ENCODE assay signal across 8 cellular contexts in genomic region chr11:68328374-68329091, GRCh38. TPM values are rescaled to one million over a fixed set of nuclear protein-coding genes. Genes with fewer than 3 reads are reported as not detected.
DNase-seq lines count a peak whose midpoint lies in the region; ATAC-seq and TF ChIP-seq lines count a peak whose summit lies in the region.

No MANE protein-coding gene starts in this region.

- no peaks in the 10 kb centered on the region for H3K9me2 ChIP-seq in GM23338 (ENCODE audit: insufficient read depth)

- H3K4me1 ChIP-seq in GM23338 (ENCODE audit: insufficient read depth) = peaks cover 50% of the 10 kb centered on the region
- peaks cover 35% of the 10 kb centered on the region for H3K4me1 ChIP-seq in SJCRH30
- peaks cover 0 to 100% (median 69%) of the 10 kb centered on the region in 3 donors for H3K4me1 ChIP-seq in gastroesophageal sphincter

- no peak for TF ChIP-seq CTCF in GM23338 (conservative IDR thresholded peaks at IDR 0.05; ENCODE audit: low read depth in 2 of 2)
- no peak for TF ChIP-seq CTCF in gastroesophageal sphincter (IDR thresholded peaks at IDR 0.05)
- no peak for TF ChIP-seq CTCF in progenitor cell of endocrine pancreas (IDR thresholded peaks at IDR 0.05; ENCODE audit: unreplicated experiment)

- WGBS in gastroesophageal sphincter (ENCODE audit: low coverage in 1 of 2), 2 donors = 10 to 28% methylated on average over 2 to 10 of the region's 25 CpGs

- H3K4me3 Mint-ChIP-seq in GM23338 (peak overlapping the region; percentile 47), progenitor cell of endocrine pancreas (ENCODE audit: low read depth) (no peak overlapping the region)

- H3K4me1 Mint-ChIP-seq in GM23338 (peaks cover 72% of the 10 kb centered on the region), progenitor cell of endocrine pancreas (ENCODE audit: low read depth) (peaks cover 55% of the 10 kb centered on the region)

- no peak overlapping the region for H2AFZ ChIP-seq in GM23338

- H3K79me2 ChIP-seq in GM23338 (replicated peaks; ENCODE audit: insufficient read depth) = peaks cover 76% of the 10 kb centered on the region

- peak overlapping the region; percentile 36 for H3K4me2 ChIP-seq in GM23338

- H4K20me1 ChIP-seq in GM23338 (replicated peaks; ENCODE audit: insufficient read depth) = peaks cover 3% of the 10 kb centered on the region; the same call in 1 of the 2 replicates

- H3K9me3 Mint-ChIP-seq in GM23338 (no peaks in the 10 kb centered on the region), progenitor cell of endocrine pancreas (ENCODE audit: low read depth) (no peaks in the 10 kb centered on the region)

- H3K27ac ChIP-seq in GM23338 (ENCODE audit: low read depth) (peak overlapping the region; percentile 90; the same call in 1 of the 2 replicates), SJCRH30 (peak overlapping the region; percentile 67), gastroesophageal sphincter (peak overlapping the region in 3 of 4 donors; percentile 54 to 76 (median 59))

- no peaks in the 10 kb centered on the region for H3K27me3 ChIP-seq in GM23338 (ENCODE audit: insufficient read depth)
- no peaks in the 10 kb centered on the region for H3K27me3 ChIP-seq in SJCRH30
- H3K27me3 ChIP-seq in gastroesophageal sphincter = no peaks in the 10 kb centered on the region

- H3K27me3 Mint-ChIP-seq in GM23338 (ENCODE audit: insufficient read depth, low read depth, poor library complexity) (peaks cover 11% of the 10 kb centered on the region), progenitor cell of endocrine pancreas (no peaks in the 10 kb centered on the region)

- H3F3A ChIP-seq in GM23338 (replicated peaks; ENCODE audit: low read depth) = no peaks in the 10 kb centered on the region

- H3K9me3 ChIP-seq in SJCRH30 (replicated peaks) (no peaks in the 10 kb centered on the region), gastroesophageal sphincter (no peaks in the 10 kb centered on the region)

- no peak for TF ChIP-seq POLR2A in gastroesophageal sphincter (IDR thresholded peaks at IDR 0.05)

- H3K27ac Mint-ChIP-seq in GM23338 = peak overlapping the region; percentile 89
- H3K27ac Mint-ChIP-seq in progenitor cell of endocrine pancreas = peak overlapping the region; percentile 93

- peak; percentile 75 for DNase-seq in GM23338 (ENCODE audit: low spot score)
- peak; percentile 85 to 87 for DNase-seq in SJCRH30
- peak; percentile 32 for DNase-seq in progenitor cell of endocrine pancreas (ENCODE audit: low spot score, unreplicated experiment)
- DNase-seq in NCI-H1417 treated with DMSO at 0.1 percent for 48 hours (lab: John Stamatoyannopoulos, UW) = no peak
- no peak for DNase-seq in amniotic stem cell (lab: John Stamatoyannopoulos, UW)

- H3K36me3 Mint-ChIP-seq in GM23338 (ENCODE audit: low read depth) (peaks cover 4% of the 10 kb centered on the region; the same call in 1 of the 3 replicates), progenitor cell of endocrine pancreas (ENCODE audit: insufficient read depth) (peaks cover 1% of the 10 kb centered on the region)

- H3K36me3 ChIP-seq in GM23338 (ENCODE audit: insufficient read depth) (no peaks in the 10 kb centered on the region), SJCRH30 (peaks cover 2% of the 10 kb centered on the region; the same call in 1 of the 2 replicates), gastroesophageal sphincter (no peaks in the 10 kb centered on the region)

- peak overlapping the region; percentile 22; the same call in 1 of the 2 replicates for H3K4me3 ChIP-seq in GM23338
- no peak overlapping the region for H3K4me3 ChIP-seq in SJCRH30
- no peak overlapping the region for H3K4me3 ChIP-seq in gastroesophageal sphincter

- no peak for TF ChIP-seq EP300 in gastroesophageal sphincter (IDR thresholded peaks at IDR 0.05)

- ATAC-seq in GM23338 = peak; percentile 60
- no peak for ATAC-seq in gastroesophageal sphincter
- no peak for ATAC-seq in GM21717 (IDR thresholded peaks at IDR 0.05; ENCODE audit: unreplicated experiment)
- no peak for ATAC-seq in GM18867 (IDR thresholded peaks at IDR 0.05; ENCODE audit: unreplicated experiment)

TF ChIP-seq in GM23338, 12 proteins besides CTCF, POLR2A, EP300 and RAD21 (continues in another document):
- TF ChIP-seq ZNF462 (CRISPR knock-in tag; IDR thresholded peaks at IDR 0.05) (no peak), EZH2 (IDR thresholded peaks at IDR 0.05; ENCODE audit: low read depth, unreplicated experiment) (no peak), JUNB (IDR thresholded peaks at IDR 0.05; ENCODE audit: unreplicated experiment) (no peak)
- TF ChIP-seq, protein P1, sequence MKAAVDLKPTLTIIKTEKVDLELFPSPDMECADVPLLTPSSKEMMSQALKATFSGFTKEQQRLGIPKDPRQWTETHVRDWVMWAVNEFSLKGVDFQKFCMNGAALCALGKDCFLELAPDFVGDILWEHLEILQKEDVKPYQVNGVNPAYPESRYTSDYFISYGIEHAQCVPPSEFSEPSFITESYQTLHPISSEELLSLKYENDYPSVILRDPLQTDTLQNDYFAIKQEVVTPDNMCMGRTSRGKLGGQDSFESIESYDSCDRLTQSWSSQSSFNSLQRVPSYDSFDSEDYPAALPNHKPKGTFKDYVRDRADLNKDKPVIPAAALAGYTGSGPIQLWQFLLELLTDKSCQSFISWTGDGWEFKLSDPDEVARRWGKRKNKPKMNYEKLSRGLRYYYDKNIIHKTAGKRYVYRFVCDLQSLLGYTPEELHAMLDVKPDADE (IDR thresholded peaks at IDR 0.05) = no peak

RNA-seq across cellular contexts. Expression of gene LRP5, which starts 16.1 kb away (rescaled TPM):
- total RNA-seq in GM23338 (2014; rRNA removed; shearing (Covaris generic)) = 35.1 and 51.1 TPM in 2 replicates
- 26.9 and 38.3 TPM in 2 replicates for polyA plus RNA-seq in GM23338 (2016; fragmentation: Nextera tagmentation; extraction: Ambion mirVana)
- total RNA-seq in SJCRH30 (2014; rRNA removed; shearing (Covaris generic)) = 45.5 and 46.5 TPM in 2 replicates
- total RNA-seq in gastroesophageal sphincter = 10 to 100 TPM; 32.6 to 68.9 (median 42.5) TPM
- 114 and 115 TPM in 2 replicates for total RNA-seq in progenitor cell of endocrine pancreas

RNA-seq across cellular contexts. Expression of gene C11orf24, which starts 56.8 kb away (rescaled TPM):
- 45.2 and 57.5 TPM in 2 replicates for total RNA-seq in GM23338 (2014; rRNA removed; shearing (Covaris generic))
- 49.8 and 50.7 TPM in 2 replicates for polyA plus RNA-seq in GM23338 (2016; fragmentation: Nextera tagmentation; extraction: Ambion mirVana)
- 26.5 and 30.7 TPM in 2 replicates for total RNA-seq in SJCRH30 (2014; rRNA removed; shearing (Covaris generic))
- total RNA-seq in gastroesophageal sphincter = 10 to 100 TPM; 15.1 to 48.7 (median 26.0) TPM
- 35.1 and 35.3 TPM in 2 replicates for total RNA-seq in progenitor cell of endocrine pancreas

Comparison
In these comparisons a context has a peak if more than half of its experiments do, and no peak if none do; other contexts are left out.
1. DNase-seq: peak in GM23338 (single experiment), SJCRH30 (2 of 2) and progenitor cell of endocrine pancreas (single experiment); none in NCI-H1417 treated with DMSO at 0.1 percent for 48 hours (single experiment) and amniotic stem cell (single experiment).
2. Peak in every context shown above with its lines, with median percentiles within 50 percentile points of each other: H3K27ac ChIP-seq.